In the genomic region with DNA sequence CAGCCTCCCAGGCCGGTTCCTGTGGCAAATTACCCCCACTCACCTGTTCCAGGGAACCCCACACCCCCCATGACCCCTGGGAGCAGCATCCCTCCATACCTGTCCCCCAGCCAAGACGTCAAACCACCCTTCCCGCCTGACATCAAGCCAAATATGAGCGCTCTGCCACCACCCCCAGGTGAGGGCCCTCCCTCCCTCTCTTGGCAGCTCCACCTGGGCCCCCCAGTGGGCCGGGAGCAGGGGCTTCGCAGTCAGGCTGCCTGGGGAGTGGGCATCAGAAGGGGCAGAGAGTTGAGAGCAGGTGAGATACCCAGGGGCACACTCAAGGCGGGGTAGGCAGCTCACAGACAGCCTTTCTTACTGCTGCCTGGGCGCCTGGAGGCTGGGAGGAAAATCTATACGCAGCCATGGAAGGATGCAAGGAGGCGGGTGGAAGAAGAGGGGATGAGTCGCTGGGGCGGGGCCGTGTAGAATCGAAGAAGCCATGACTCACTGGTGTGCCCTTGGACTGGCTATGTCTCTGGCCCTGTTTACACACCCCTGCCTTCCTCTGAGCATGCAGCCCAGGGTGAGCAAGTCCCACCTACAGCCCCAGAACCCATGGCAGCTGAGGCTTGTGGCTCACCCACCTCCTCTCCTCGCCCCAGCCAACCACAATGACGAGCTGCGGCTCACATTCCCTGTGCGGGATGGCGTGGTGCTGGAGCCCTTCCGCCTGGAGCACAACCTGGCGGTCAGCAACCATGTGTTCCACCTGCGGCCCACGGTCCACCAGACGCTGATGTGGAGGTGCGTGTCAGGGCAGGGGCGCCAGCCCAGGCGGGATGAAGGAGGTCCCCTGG, we compare ENCODE assay signal across 9 cellular contexts. TPM values are rescaled to one million over a fixed set of nuclear protein-coding genes. Genes with fewer than 3 reads are reported as not detected.
DNase-seq lines count a peak whose midpoint lies in the region; ATAC-seq, FAIRE-seq and TF ChIP-seq lines count a peak whose summit lies in the region.
"Had no signal": no experiment of that assay in that cellular context is flagged by ENCODE, and none has a peak within 500 bp of the region (broad histone marks: within the 10 kb centered on the region; RNA-seq: fewer than 3 reads in every experiment).

No MANE protein-coding gene starts in this region.

- H3K36me3 ChIP-seq in MG63 (peaks cover 86% of the 10 kb centered on the region), astrocyte (ENCODE audit: insufficient read depth, low read length) (peaks cover 44% of the 10 kb centered on the region), lower lobe of right lung (peaks cover 100% of the 10 kb centered on the region), suprapubic skin (peaks cover 100% of the 10 kb centered on the region)

- peak; percentile 98 for FAIRE-seq in astrocyte (lab: Jason Lieb, UNC)

- H3K9ac ChIP-seq in astrocyte (ENCODE audit: low read length) = peak overlapping the region; percentile 70

- peaks cover 7% of the 10 kb centered on the region for H3K79me2 ChIP-seq in astrocyte (ENCODE audit: insufficient read depth, low read length)

- H3K4me2 ChIP-seq in astrocyte (ENCODE audit: low read length) = peak overlapping the region; percentile 75

- H3K9me3 ChIP-seq in MG63 (no peaks in the 10 kb centered on the region), astrocyte (ENCODE audit: insufficient read depth, low read depth, low read length) (no peaks in the 10 kb centered on the region), lower lobe of right lung (no peaks in the 10 kb centered on the region), suprapubic skin (no peaks in the 10 kb centered on the region)

- H3K4me3 Mint-ChIP-seq in astrocyte (ENCODE audit: unreplicated experiment) = no peak overlapping the region
- H3K4me3 Mint-ChIP-seq: activated naive CD8-positive, alpha-beta T cell had no signal

- no peaks in the 10 kb centered on the region for H3K27me3 Mint-ChIP-seq in astrocyte (ENCODE audit: low read depth, unreplicated experiment)
- H3K27me3 Mint-ChIP-seq: activated naive CD8-positive, alpha-beta T cell had no signal

- no peak for TF ChIP-seq CTCF in AG10803 (conservative IDR thresholded peaks at IDR 0.05; ENCODE audit: low read length)
- no peak for TF ChIP-seq CTCF in astrocyte (IDR thresholded peaks at IDR 0.05; ENCODE audit: insufficient read depth, low read depth, low read length)
- TF ChIP-seq CTCF in lower lobe of right lung (IDR thresholded peaks at IDR 0.05) = no peak
- TF ChIP-seq CTCF in suprapubic skin (IDR thresholded peaks at IDR 0.05) = no peak

- H3K27ac Mint-ChIP-seq in astrocyte (ENCODE audit: unreplicated experiment) = peak overlapping the region; percentile 69
- H3K27ac Mint-ChIP-seq: activated naive CD8-positive, alpha-beta T cell had no signal

- WGBS in suprapubic skin = 56% methylated on average over 14 of the region's 27 CpGs

- H3K4me3 ChIP-seq in AG10803 (ENCODE audit: low read length) = no peak overlapping the region
- no peak overlapping the region for H3K4me3 ChIP-seq in MG63
- H3K4me3 ChIP-seq in astrocyte (ENCODE audit: insufficient read depth, low read depth, low read length) = no peak overlapping the region
- H3K4me3 ChIP-seq in lower lobe of right lung = no peak overlapping the region
- no peak overlapping the region for H3K4me3 ChIP-seq in suprapubic skin

- peak in 1 of 2 donors; percentile 20 for ATAC-seq in lower lobe of right lung
- no peak for ATAC-seq in HG02973 (IDR thresholded peaks at IDR 0.05; ENCODE audit: unreplicated experiment)

- no peak for TF ChIP-seq EP300 in suprapubic skin (IDR thresholded peaks at IDR 0.05)

- H3K4me1 ChIP-seq in astrocyte (ENCODE audit: insufficient read depth, low read length) = peaks cover 36% of the 10 kb centered on the region
- H3K4me1 ChIP-seq in lower lobe of right lung = peaks cover 27% of the 10 kb centered on the region
- peaks cover 18% of the 10 kb centered on the region for H3K4me1 ChIP-seq in suprapubic skin

- H3K27ac ChIP-seq in astrocyte (ENCODE audit: low read depth, low read length) = peak overlapping the region; percentile 90
- peak overlapping the region; percentile 11 for H3K27ac ChIP-seq in lower lobe of right lung
- H3K27ac ChIP-seq in suprapubic skin = peak overlapping the region; percentile 74

- H3K27me3 ChIP-seq in MG63 = no peaks in the 10 kb centered on the region
- no peaks in the 10 kb centered on the region for H3K27me3 ChIP-seq in astrocyte (ENCODE audit: insufficient read depth, low read length)
- no peaks in the 10 kb centered on the region for H3K27me3 ChIP-seq in lower lobe of right lung (ENCODE audit: low read depth)
- H3K27me3 ChIP-seq in suprapubic skin = no peaks in the 10 kb centered on the region

- intact Hi-C loops in lower lobe of right lung (cut with DNase I) = no loop called here

- peaks cover 25% of the 10 kb centered on the region for H3K4me1 Mint-ChIP-seq in astrocyte (ENCODE audit: low read depth, unreplicated experiment)

- H2AFZ ChIP-seq in astrocyte (ENCODE audit: low read depth, low read length) = no peak overlapping the region

- H3K9me3 Mint-ChIP-seq in astrocyte (ENCODE audit: unreplicated experiment) = no peaks in the 10 kb centered on the region

- H3K36me3 Mint-ChIP-seq in astrocyte (ENCODE audit: low read depth, unreplicated experiment) = peaks cover 26% of the 10 kb centered on the region

- no peak for TF ChIP-seq POLR2A in suprapubic skin (IDR thresholded peaks at IDR 0.05)

- DNase-seq in AG10803 (ENCODE audit: low read depth) = peak; percentile 93
- DNase-seq in MG63 = peak; percentile 97
- peak; percentile 99 for DNase-seq in astrocyte (ENCODE audit: low read depth)
- DNase-seq in lower lobe of right lung = no peak
- DNase-seq in suprapubic skin (ENCODE audit: low spot score in 2 of 2) = no peak
- no peak for DNase-seq in Ammon's horn (ENCODE audit: low spot score)
- no peak for DNase-seq in NCI-H510A treated with DMSO at 0.1 percent for 48 hours (lab: John Stamatoyannopoulos, UW)

- peaks cover 82% of the 10 kb centered on the region for H4K20me1 ChIP-seq in astrocyte (ENCODE audit: insufficient read depth, low read length)

RNA-seq across cellular contexts. Expression of a gene that starts 48.6 kb away (rescaled TPM):
- total RNA-seq in MG63 (2014; rRNA removed; shearing (Covaris generic); ENCODE audit: low replicate concordance) = 42.3 and 53.5 TPM in 2 replicates
- total RNA-seq in astrocyte = 25.3 and 31.7 TPM in 2 replicates
- total RNA-seq in lower lobe of right lung = 28.5 TPM
- total RNA-seq in suprapubic skin = 10 to 100 TPM; 41.0 to 92.8 (median 71.1) TPM

Comparison
In these comparisons a context has a peak if more than half of its experiments do, and no peak if none do; other contexts are left out.
1. DNase-seq: peak in AG10803 (single experiment), MG63 (single experiment) and astrocyte (single experiment); none in lower lobe of right lung (single experiment), suprapubic skin (0 of 2), Ammon's horn (single experiment) and NCI-H510A treated with DMSO at 0.1 percent for 48 hours (single experiment).
2. H3K27ac ChIP-seq: peak in every context shown above with its lines; median percentile 90 in astrocyte; 74 in suprapubic skin; 11 in lower lobe of right lung.